ENCODE assay signal across 26 cellular contexts in genomic region chr20:5484346-5484745, GRCh38.
"Had no signal": no experiment of that assay in that cellular context is flagged by ENCODE, and none has a peak within 500 bp of the region (broad histone marks: within the 10 kb centered on the region; RNA-seq: fewer than 3 reads in every experiment).

No MANE protein-coding gene starts in this region.

- H3K36me3 Mint-ChIP-seq: memory B cell, natural killer cell, type B pancreatic cell had no signal

- H3K27me3 ChIP-seq: testis, tibial artery had no signal

- H3K4me3 ChIP-seq: coronary artery, esophagus squamous epithelium, heart right ventricle, lung, smooth muscle cell, testis, tibial artery had no signal

- H3K9ac ChIP-seq: parathyroid adenoma had no signal

- FAIRE-seq: endometrium, keratinocyte had no signal

- H3K27ac ChIP-seq: coronary artery, esophagus squamous epithelium, heart right ventricle, neutrophil, parathyroid adenoma, testis, tibial artery had no signal

- H3K79me2 ChIP-seq: parathyroid adenoma had no signal

- H2AFZ ChIP-seq: parathyroid adenoma had no signal

- H3K4me1 ChIP-seq: esophagus squamous epithelium, heart right ventricle, parathyroid adenoma, testis, tibial artery had no signal

- H3K4me2 ChIP-seq: smooth muscle cell had no signal

- H3K9me3 Mint-ChIP-seq: memory B cell, natural killer cell, type B pancreatic cell had no signal

- H3K4me3 Mint-ChIP-seq: memory B cell, natural killer cell, type B pancreatic cell had no signal

- DNase-seq: dermis blood vessel endothelial cell; effector memory CD4-positive, alpha-beta T cell; erythroblast; esophagus squamous epithelium; foreskin melanocyte; heart right ventricle; natural killer cell; stimulated activated CD4-positive, alpha-beta T cell treated with anti-CD3 and anti-CD28 coated beads, Interleukin-12 subunit alpha, Interleukin-12 subunit beta, amount 100 ng/mL, for 4 hours; stimulated activated CD4-positive, alpha-beta T cell treated with anti-CD3 and anti-CD28 coated beads, Interleukin-1b, Interleukin-23, amount 100 ng/mL, for 48 hours; stimulated activated CD4-positive, alpha-beta T cell treated with anti-CD3 and anti-CD28 coated beads, Interleukin-4, amount 100 ng/mL, for 1 hour; stimulated activated CD8-positive, alpha-beta memory T cell treated with anti-CD3 and anti-CD28 coated beads, Interleukin-4, amount 100 ng/mL, for 48 hours; stimulated activated naive CD4-positive, alpha-beta T cell; substantia nigra; testis; tibial artery had no signal

- ATAC-seq: heart right ventricle, left lobe of liver, natural killer cell, sciatic nerve had no signal

- H3K36me3 ChIP-seq: esophagus squamous epithelium, heart right ventricle, neutrophil, tibial artery had no signal

- H3K9me3 ChIP-seq: esophagus squamous epithelium, heart right ventricle, neutrophil, testis, tibial artery had no signal
